18 cellular contexts compared by ENCODE assay signal in the genomic region with DNA sequence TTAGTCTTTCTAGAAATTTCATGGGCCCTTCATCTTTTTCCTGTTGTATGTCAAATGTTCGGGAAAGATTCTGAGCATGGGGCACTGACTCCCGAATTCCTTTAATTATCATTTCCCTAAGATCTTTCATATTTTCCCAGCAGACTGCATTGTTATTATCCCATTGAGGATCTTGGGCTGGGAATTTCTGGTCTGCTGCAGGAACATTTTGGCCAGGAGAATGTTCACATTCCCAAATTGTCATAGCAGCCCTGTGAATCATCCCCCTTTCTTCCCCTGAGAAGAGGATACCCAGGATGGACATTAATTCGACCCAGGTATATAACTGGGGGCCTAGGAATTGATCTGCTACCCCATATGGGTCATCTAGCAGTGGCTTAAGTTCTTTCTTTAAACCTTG.
"Had no signal": no experiment of that assay in that cellular context is flagged by ENCODE, and none has a peak within 500 bp of the region (broad histone marks: within the 10 kb centered on the region; RNA-seq: fewer than 3 reads in every experiment).

No MANE protein-coding gene starts in this region.

- H3K4me1 ChIP-seq: gastrocnemius medialis, heart right ventricle, tibial nerve had no signal

- FAIRE-seq: endometrium, keratinocyte had no signal

- H3K27ac ChIP-seq: dorsolateral prefrontal cortex, gastrocnemius medialis, heart right ventricle, spleen, VCaP had no signal

- H3K36me3 ChIP-seq: gastrocnemius medialis had no signal

- H3K27me3 Mint-ChIP-seq: activated CD4-positive, alpha-beta memory T cell treated with anti-CD3 and anti-CD28 coated beads for 36 hours; activated naive CD8-positive, alpha-beta T cell; progenitor cell of endocrine pancreas; stimulated activated naive B cell treated with anti-CD40 and anti-IgM and Interleukin-4, amounts not matched to agents 10 μg/mL and 1 μg/mL and 100 μg/mL, for 72 hours had no signal

- DNase-seq: activated CD4-positive, alpha-beta memory T cell treated with anti-CD3 and anti-CD28 coated beads for 36 hours; activated gamma-delta T cell; activated T-cell treated with anti-CD3 and anti-CD28 coated beads, Interleukin-2, amount 50 U/mL, for 48 hours; dorsolateral prefrontal cortex; gastrocnemius medialis; heart right ventricle; spleen; stimulated activated CD4-positive, alpha-beta T cell treated with anti-CD3 and anti-CD28 coated beads, Interleukin-1b, Interleukin-23, amount 100 ng/mL, for 48 hours; stimulated activated naive B cell treated with anti-CD40 and anti-IgM and Interleukin-4, amounts not matched to agents 10 μg/mL and 1 μg/mL and 100 μg/mL, for 72 hours; T-helper 1 cell had no signal

- H3K27me3 ChIP-seq: dorsolateral prefrontal cortex, gastrocnemius medialis, heart right ventricle, spleen, tibial nerve had no signal

- H3K4me3 Mint-ChIP-seq: activated CD4-positive, alpha-beta memory T cell treated with anti-CD3 and anti-CD28 coated beads for 36 hours; activated naive CD8-positive, alpha-beta T cell; stimulated activated naive B cell treated with anti-CD40 and anti-IgM and Interleukin-4, amounts not matched to agents 10 μg/mL and 1 μg/mL and 100 μg/mL, for 72 hours had no signal

- H3K4me3 ChIP-seq: dorsolateral prefrontal cortex, gastrocnemius medialis, heart right ventricle, spleen, tibial nerve had no signal

- H3K27ac Mint-ChIP-seq: activated CD4-positive, alpha-beta memory T cell treated with anti-CD3 and anti-CD28 coated beads for 36 hours; activated naive CD8-positive, alpha-beta T cell; progenitor cell of endocrine pancreas; stimulated activated naive B cell treated with anti-CD40 and anti-IgM and Interleukin-4, amounts not matched to agents 10 μg/mL and 1 μg/mL and 100 μg/mL, for 72 hours had no signal

- ATAC-seq: esophagus mucosa; gastrocnemius medialis; heart right ventricle; right cardiac atrium; stimulated activated naive B cell treated with anti-CD40 and anti-IgM and Interleukin-4, amounts not matched to agents 10 μg/mL and 1 μg/mL and 100 μg/mL, for 72 hours had no signal
